Comparison of ENCODE assay signal across 30 cellular contexts in the genomic region with DNA sequence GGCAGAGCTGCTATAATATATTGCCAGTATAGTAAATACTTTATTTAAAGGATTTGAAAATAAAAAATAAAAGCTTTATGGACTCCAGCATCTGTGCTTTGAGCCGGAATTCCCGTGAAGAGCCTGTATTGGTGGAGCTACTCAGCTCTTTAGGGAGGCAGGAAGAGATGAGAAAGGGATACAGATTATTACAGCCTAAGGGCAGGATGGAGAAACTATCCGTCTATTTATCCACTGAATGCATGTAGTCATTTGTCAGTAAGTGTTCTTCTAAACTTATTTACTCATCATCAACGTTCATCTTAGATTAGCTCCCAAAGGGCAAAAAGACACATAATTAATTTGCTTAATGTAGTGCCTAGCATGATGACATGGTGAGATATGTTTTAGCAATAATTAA.
"Had no signal": no experiment of that assay in that cellular context is flagged by ENCODE, and none has a peak within 500 bp of the region (broad histone marks: within the 10 kb centered on the region; RNA-seq: fewer than 3 reads in every experiment).

No MANE protein-coding gene starts in this region.

- H3K4me2 ChIP-seq: KMS-11 had no signal

- DNase-seq: activated B cell treated with CpG ODN at 0.5 μM for 24 hours; activated CD4-positive, alpha-beta memory T cell treated with anti-CD3 and anti-CD28 coated beads, Interleukin-2, amount 10 ng/mL, durations not matched to agents 7 days and 5 days; activated CD4-positive, alpha-beta T cell treated with anti-CD3 and anti-CD28 coated beads for 4 hours; activated CD4-positive, CD25-positive, alpha-beta regulatory T cell treated with anti-CD3 and anti-CD28 coated beads, Interleukin-2, amount 50 U/mL, for 72 hours; activated CD8-positive, alpha-beta memory T cell treated with anti-CD3 and anti-CD28 coated beads for 24 hours; activated CD8-positive, alpha-beta memory T cell treated with anti-CD3 and anti-CD28 coated beads, Interleukin-2, amount 10 ng/mL, durations not matched to agents 7 days and 5 days; activated CD8-positive, alpha-beta memory T cell treated with anti-CD3 and anti-CD28 coated beads, Interleukin-2, amount 50 U/mL, for 48 hours; activated effector memory CD4-positive, alpha-beta T cell treated with Interleukin-2 at 50 U/mL for 16 hours; activated naive CD4-positive, alpha-beta T cell treated with anti-CD3 and anti-CD28 coated beads, Interleukin-2, amount 10 ng/mL, durations not matched to agents 7 days and 5 days; activated naive CD8-positive, alpha-beta T cell treated with anti-CD3 and anti-CD28 coated beads, Interleukin-2, amount 50 U/mL, for 24 hours; activated T-cell treated with anti-CD3 and anti-CD28 coated beads, Interleukin-2, amount 50 U/mL, for 48 hours; anterior cingulate cortex; brain microvascular endothelial cell; central memory CD4-positive, alpha-beta T cell; NCI-H1105; NCI-H1417 treated with DMSO at 0.1 percent for 48 hours; NCI-H187 treated with DMSO at 0.1 percent for 48 hours; NCI-H345; NCI-H524 treated with DMSO at 0.1 percent for 48 hours; NCI-H748 treated with DMSO at 0.1 percent for 48 hours; NK-92 treated with Interleukin-12 subunit alpha and Interleukin-12 subunit beta, amount 100 ng/mL, for 24 hours; PC-3; Peyer's patch; Right ventricle myocardium superior; SW 1271; T-helper 1 cell; T-helper 2 cell; T-helper 9 cell had no signal

- H3K36me3 ChIP-seq: brain microvascular endothelial cell had no signal

- ATAC-seq: activated CD8-positive, alpha-beta memory T cell treated with anti-CD3 and anti-CD28 coated beads, Interleukin-2, amount 10 ng/mL, durations not matched to agents 7 days and 5 days; activated naive CD8-positive, alpha-beta T cell treated with anti-CD3 and anti-CD28 coated beads, Interleukin-2, amount 50 U/mL, for 24 hours; PC-3 had no signal

- H3K9ac ChIP-seq: KMS-11 had no signal

- H3K27me3 ChIP-seq: brain microvascular endothelial cell, Peyer's patch had no signal

- H3K9me3 ChIP-seq: Peyer's patch had no signal

- H3K27ac ChIP-seq: brain microvascular endothelial cell, KMS-11, Peyer's patch, VCaP had no signal

- H3K4me3 ChIP-seq: Peyer's patch had no signal
